ENCODE assay signal across 16 cellular contexts in the genomic region with DNA sequence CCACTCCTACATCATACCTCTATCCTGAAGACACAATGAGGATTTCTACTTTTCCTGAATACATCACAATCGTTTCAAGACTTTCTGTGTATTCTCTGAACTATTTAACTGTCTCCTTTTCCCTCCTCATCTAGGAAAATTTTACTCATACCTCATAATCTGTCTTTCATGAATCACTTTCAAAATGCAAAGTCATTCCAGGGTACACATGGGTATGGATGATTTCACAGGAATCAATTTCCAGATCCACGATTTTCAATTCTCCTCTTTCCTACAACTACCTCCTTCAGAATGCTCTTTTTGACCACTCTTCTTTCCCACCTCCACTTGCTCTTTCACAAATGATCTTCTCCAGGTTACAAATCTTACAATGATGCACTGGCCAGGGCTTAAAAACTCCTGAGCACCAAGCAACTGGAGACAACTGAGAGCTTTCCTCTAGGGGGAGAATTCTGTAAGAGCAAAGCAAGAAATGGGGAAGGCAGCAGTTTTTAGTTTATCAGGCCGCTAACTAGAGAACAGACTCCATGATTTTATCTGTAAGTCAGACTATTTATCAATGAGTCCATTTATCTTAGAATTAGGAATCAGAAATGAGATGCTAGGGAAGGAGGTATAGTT.
DNase-seq lines count a peak whose midpoint lies in the region; ATAC-seq and TF ChIP-seq lines count a peak whose summit lies in the region.
"Had no signal": no experiment of that assay in that cellular context is flagged by ENCODE, and none has a peak within 500 bp of the region (broad histone marks: within the 10 kb centered on the region; RNA-seq: fewer than 3 reads in every experiment).

No MANE protein-coding gene starts in this region.

- H3K9me3 Mint-ChIP-seq in nephron progenitor cell, result no peaks in the 10 kb centered on the region
- H3K9me3 Mint-ChIP-seq in activated naive CD4-positive, alpha-beta T cell treated with anti-CD3 and anti-CD28 coated beads, Interleukin-2, amount 50 U/mL, for 72 hours, result no peaks in the 10 kb centered on the region
- H3K9me3 Mint-ChIP-seq: activated naive CD4-positive, alpha-beta T cell treated with anti-CD3 and anti-CD28 coated beads, Interleukin-2, amount 10 ng/mL, durations not matched to agents 7 days and 5 days; CD8-positive, alpha-beta T cell had no signal

- H3K4me1 Mint-ChIP-seq in nephron progenitor cell, result no peaks in the 10 kb centered on the region
- H3K4me1 Mint-ChIP-seq: activated naive CD4-positive, alpha-beta T cell treated with anti-CD3 and anti-CD28 coated beads, Interleukin-2, amount 10 ng/mL, durations not matched to agents 7 days and 5 days had no signal

- H3K9me3 ChIP-seq in IMR-90 (ENCODE audit: control insufficient read depth, insufficient read depth, low read length) (peaks cover 3% of the 10 kb centered on the region; the same call in 1 of the 2 replicates), testis (no peaks in the 10 kb centered on the region)
- H3K9me3 ChIP-seq: SJSA1 had no signal

- H3K4me1 ChIP-seq in IMR-90 (ENCODE audit: control insufficient read depth, insufficient read depth, low read length) (peaks cover 2% of the 10 kb centered on the region), testis (no peaks in the 10 kb centered on the region)

- dilution Hi-C loops in IMR-90 (cut with HindIII; ENCODE audit: low sequenced_read_pairs, unreplicated experiment), result no loop called here

- H2BK20ac ChIP-seq in IMR-90 (ENCODE audit: low read depth, low read length), result no peak overlapping the region

- no peak overlapping the region for H3K23ac ChIP-seq in IMR-90 (ENCODE audit: low read depth, low read length)

- no peak overlapping the region for H3K9ac ChIP-seq in IMR-90 (ENCODE audit: low read depth, low read length)

- H2AK5ac ChIP-seq in IMR-90 (ENCODE audit: low read depth, low read length), result no peak overlapping the region

- H3K36me3 ChIP-seq in IMR-90 (ENCODE audit: control insufficient read depth, insufficient read depth, low read length), result no peaks in the 10 kb centered on the region
- no peaks in the 10 kb centered on the region for H3K36me3 ChIP-seq in testis (ENCODE audit: low read depth, missing control alignments)
- H3K36me3 ChIP-seq: SJSA1 had no signal

- H3K9me1 ChIP-seq in IMR-90 (ENCODE audit: insufficient read depth, low read length), result no peaks in the 10 kb centered on the region

- no peak overlapping the region for H2BK15ac ChIP-seq in IMR-90 (ENCODE audit: low read depth, low read length)

- H3K79me1 ChIP-seq in IMR-90 (ENCODE audit: low read depth in 1 of 2, low read length in 2 of 2), result peaks cover 30 to 42% of the 10 kb centered on the region in 2 experiments

- no peak overlapping the region for H4K8ac ChIP-seq in IMR-90 (ENCODE audit: low read depth in 2 of 2, low read length in 2 of 2)

- no peak overlapping the region for H2BK5ac ChIP-seq in IMR-90 (ENCODE audit: low read depth, low read length, poor library complexity, severe bottlenecking)

- H3K27ac ChIP-seq in C4-2B, result peak overlapping the region; percentile 59; the same call in 1 of the 2 replicates
- no peak overlapping the region for H3K27ac ChIP-seq in IMR-90 (ENCODE audit: insufficient read depth, low read length)
- H3K27ac ChIP-seq in testis, result no peak overlapping the region
- H3K27ac ChIP-seq: hepatocyte, SJSA1 had no signal

- H3K18ac ChIP-seq in IMR-90 (ENCODE audit: low read depth, low read length), result no peak overlapping the region

- TF ChIP-seq CTCF in C4-2B (conservative IDR thresholded peaks at IDR 0.05) (no peak), IMR-90 (conservative IDR thresholded peaks at IDR 0.05; ENCODE audit: low read depth, low read length) (no peak), astrocyte of the cerebellum (IDR thresholded peaks at IDR 0.05; ENCODE audit: low read depth, low read length, missing control alignments) (peak; percentile 12), nephron progenitor cell (IDR thresholded peaks at IDR 0.05) (no peak), testis (IDR thresholded peaks at IDR 0.05) (no peak)

- H3K4ac ChIP-seq in IMR-90 (ENCODE audit: low read depth, low read length), result no peak overlapping the region

- no peak overlapping the region for H2AK9ac ChIP-seq in IMR-90 (replicated peaks; ENCODE audit: low read depth, low read length, poor library complexity)

- in situ Hi-C loops in IMR-90 (cut with MboI; ENCODE audit: low sequenced_read_pairs), result no loop called here
- in situ Hi-C loops in astrocyte of the cerebellum (cut with HindIII; ENCODE audit: low sequenced_read_pairs), result no loop called here

- no peak overlapping the region for H2BK120ac ChIP-seq in IMR-90 (ENCODE audit: low read depth, low read length)

- H3K4me3 Mint-ChIP-seq in nephron progenitor cell, result no peak overlapping the region
- H3K4me3 Mint-ChIP-seq: activated naive CD4-positive, alpha-beta T cell treated with anti-CD3 and anti-CD28 coated beads, Interleukin-2, amount 10 ng/mL, durations not matched to agents 7 days and 5 days; CD8-positive, alpha-beta T cell had no signal

- H3K14ac ChIP-seq in IMR-90 (replicated peaks; ENCODE audit: low read depth, low read length), result 0 out of 2 replicates have a peak overlapping the region, but pooled peaks have one; percentile 9

- H3K4me3 ChIP-seq in IMR-90 (ENCODE audit: insufficient read depth, low read depth, low read length) (no peak overlapping the region), astrocyte of the cerebellum (ENCODE audit: low read depth, low read length) (no peak overlapping the region), testis (no peak overlapping the region)
- H3K4me3 ChIP-seq: hepatocyte, SJSA1 had no signal

- H3K27me3 Mint-ChIP-seq in nephron progenitor cell (ENCODE audit: low read depth, poor library complexity), result peaks cover 4% of the 10 kb centered on the region
- H3K27me3 Mint-ChIP-seq: activated naive CD4-positive, alpha-beta T cell treated with anti-CD3 and anti-CD28 coated beads, Interleukin-2, amount 10 ng/mL, durations not matched to agents 7 days and 5 days; progenitor cell of endocrine pancreas had no signal

- CTCF ChIA-PET in IMR-90 (lab: Yijun Ruan, JAX), result interaction anchor here (0.9 kb wide), 1 partner anchor 46 kb away, joined by 3 read pairs; no protein-coding TSS in a partner anchor

- DNase-seq in IMR-90, result peak; percentile 5
- DNase-seq in astrocyte of the cerebellum (ENCODE audit: low read depth), result no peak
- no peak for DNase-seq in nephron progenitor cell
- DNase-seq in activated naive CD4-positive, alpha-beta T cell treated with anti-CD3 and anti-CD28 coated beads, Interleukin-2, amount 50 U/mL, for 72 hours (ENCODE audit: low spot score in 2 of 2), result no peak
- no peak for DNase-seq in testis
- DNase-seq in activated gamma-delta T cell (lab: John Stamatoyannopoulos, UW), result no peak
- DNase-seq: activated naive CD4-positive, alpha-beta T cell treated with anti-CD3 and anti-CD28 coated beads, Interleukin-2, amount 10 ng/mL, durations not matched to agents 7 days and 5 days; CD8-positive, alpha-beta T cell; GF-D8; NCI-H1092 treated with DMSO at 0.1 percent for 48 hours; NCI-H226 had no signal

- H3K27me3 ChIP-seq in IMR-90 (ENCODE audit: control insufficient read depth, insufficient read depth, low read length), result no peaks in the 10 kb centered on the region
- no peaks in the 10 kb centered on the region for H3K27me3 ChIP-seq in testis
- H3K27me3 ChIP-seq: hepatocyte, SJSA1 had no signal

- no peak overlapping the region for H4K5ac ChIP-seq in IMR-90 (ENCODE audit: low read depth, low read length)

- TF ChIP-seq POLR2A in IMR-90 (IDR thresholded peaks at IDR 0.05; ENCODE audit: low read depth, low read length) (no peak), testis (IDR thresholded peaks at IDR 0.05) (no peak)

- H3K56ac ChIP-seq in IMR-90 (ENCODE audit: extremely low read depth, insufficient read depth, low read length), result no peak overlapping the region

- no peaks in the 10 kb centered on the region for H3K36me3 Mint-ChIP-seq in nephron progenitor cell (ENCODE audit: low read depth)
- H3K36me3 Mint-ChIP-seq in activated naive CD4-positive, alpha-beta T cell treated with anti-CD3 and anti-CD28 coated beads, Interleukin-2, amount 50 U/mL, for 72 hours, result no peaks in the 10 kb centered on the region
- H3K36me3 Mint-ChIP-seq: activated naive CD4-positive, alpha-beta T cell treated with anti-CD3 and anti-CD28 coated beads, Interleukin-2, amount 10 ng/mL, durations not matched to agents 7 days and 5 days had no signal

- no peak overlapping the region for H2AFZ ChIP-seq in IMR-90 (replicated peaks; ENCODE audit: low read length, poor library complexity)
- H2AFZ ChIP-seq: hepatocyte had no signal

- no peak for TF ChIP-seq RAD21 in IMR-90 (IDR thresholded peaks at IDR 0.05; ENCODE audit: low read length)

- no peak overlapping the region for H3K4me2 ChIP-seq in IMR-90 (ENCODE audit: low read depth, low read length)
- H3K4me2 ChIP-seq: hepatocyte had no signal

- POLR2A ChIA-PET in IMR-90 (lab: Charles Lee; ENCODE audit: unreplicated experiment), result no interaction called here

- intact Hi-C loops in IMR-90 (cut with micrococcal nuclease) (no loop called here), testis (cut with DNase I; ENCODE audit: low total_unique reads) (no loop called here)

- H3K27ac Mint-ChIP-seq in nephron progenitor cell, result peak overlapping the region; percentile 23
- no peak overlapping the region for H3K27ac Mint-ChIP-seq in activated naive CD4-positive, alpha-beta T cell treated with anti-CD3 and anti-CD28 coated beads, Interleukin-2, amount 50 U/mL, for 72 hours
- H3K27ac Mint-ChIP-seq: activated naive CD4-positive, alpha-beta T cell treated with anti-CD3 and anti-CD28 coated beads, Interleukin-2, amount 10 ng/mL, durations not matched to agents 7 days and 5 days; CD8-positive, alpha-beta T cell; progenitor cell of endocrine pancreas had no signal

- ATAC-seq in IMR-90 (ENCODE audit: low read depth), result no peak
- ATAC-seq in activated naive CD4-positive, alpha-beta T cell treated with anti-CD3 and anti-CD28 coated beads, Interleukin-2, amount 50 U/mL, for 72 hours, result no peak
- ATAC-seq: CD8-positive, alpha-beta T cell; left lobe of liver had no signal

- no peak overlapping the region for H4K91ac ChIP-seq in IMR-90 (ENCODE audit: insufficient read depth, low read depth, low read length)

- no TSS peak for BruUV-seq in IMR-90 (replicated peaks; lab: Mats Ljungman, UMichigan)

- peaks cover 8% of the 10 kb centered on the region; the same call in 1 of the 2 replicates for H4K20me1 ChIP-seq in IMR-90 (ENCODE audit: insufficient read depth, low read length)

- WGBS in IMR-90 (ENCODE audit: extremely low coverage in 2 of 2, insufficient read length in 1 of 2), 2 experiments, result 100% methylated on average over 1 of the region's 3 CpGs; no CpG with 5 or more reads in 1 of the 2 experiments
- WGBS in testis, 2 donors, result 89 to 93% methylated on average over 3 of the region's 3 CpGs

TF ChIP-seq in IMR-90, 13 proteins besides CTCF, POLR2A, EP300 and RAD21:
- TF ChIP-seq BHLHE40 (IDR thresholded peaks at IDR 0.05; ENCODE audit: low read depth, low read length) (no peak), MAZ (IDR thresholded peaks at IDR 0.05; ENCODE audit: borderline replicate concordance, low read depth, low read length) (no peak), MAFK (IDR thresholded peaks at IDR 0.05; ENCODE audit: low read depth, low read length) (no peak), SMC3 (IDR thresholded peaks at IDR 0.05; ENCODE audit: low read depth, low read length) (no peak)
